ENCODE assay signal across 8 cellular contexts in genomic region chr11:67401495-67402191, GRCh38. TPM values are rescaled to one million over a fixed set of nuclear protein-coding genes. Genes with fewer than 3 reads are reported as not detected.
A peak's percentile ranks its signal among the peaks of the same experiment; 100 is the strongest.
DNase-seq lines count a peak whose midpoint lies in the region; ATAC-seq and TF ChIP-seq lines count a peak whose summit lies in the region.

Gene PPP1CA (minus strand): TSS chr11:67401858. CDS start chr11:67401782, 76 bp downstream.

- peak within 1 kb of the TSS; percentile 93 for H3K9ac ChIP-seq in mucosa of stomach (ENCODE audit: low read length)

- peaks cover 16% of the 10 kb centered on the region for H3K4me1 ChIP-seq in mucosa of stomach (ENCODE audit: control insufficient read depth, insufficient read depth, low read length)

- peak within 1 kb of the TSS; percentile 79 for H3K4me3 ChIP-seq in Jurkat, Clone E6-1 (ENCODE audit: low read length)
- H3K4me3 ChIP-seq in mucosa of stomach (ENCODE audit: low read length), result peak within 1 kb of the TSS; percentile 82

- H3K36me3 ChIP-seq in mucosa of stomach (ENCODE audit: control insufficient read depth, insufficient read depth, low read length), result peaks cover 11% of the 10 kb centered on the region

- H3K9me3 ChIP-seq in mucosa of stomach (ENCODE audit: control insufficient read depth, low read length), result no peaks in the 10 kb centered on the region

- TF ChIP-seq POLR2A in erythroblast (IDR thresholded peaks at IDR 0.05; ENCODE audit: low read length), result peak; percentile 53

- peak; percentile 48 for ATAC-seq in GM21528 (IDR thresholded peaks at IDR 0.05; ENCODE audit: low FRiP score, unreplicated experiment)

- DNase-seq in DMS114 treated with DMSO at 0.1 percent for 48 hours (lab: John Stamatoyannopoulos, UW; ENCODE audit: unreplicated experiment) (peak; percentile 73), erythroblast (lab: John Stamatoyannopoulos, UW) (peak; percentile 93 to 97)
- DNase-seq in Jurkat, Clone E6-1 (ENCODE audit: low read depth, low spot score), result peak; percentile 93
- peak; percentile 96 for DNase-seq in activated T-cell treated with anti-CD3 and anti-CD28 coated beads, Interleukin-2, amount 50 U/mL, for 1 hour
- DNase-seq in stimulated activated CD8-positive, alpha-beta memory T cell treated with anti-CD3 and anti-CD28 coated beads, Interleukin-4, amount 100 ng/mL, for 48 hours, result peak; percentile 92

- H3K27me3 ChIP-seq in mucosa of stomach (ENCODE audit: control insufficient read depth, insufficient read depth, low read length), result peaks cover 3% of the 10 kb centered on the region

TF ChIP-seq in PFSK-1, 5 proteins besides CTCF, POLR2A, EP300 and RAD21:
- TF ChIP-seq REST (IDR thresholded peaks at IDR 0.05; ENCODE audit: insufficient read depth in 1 of 2, low read depth in 2 of 2, low read length in 2 of 2) (no peak), TAF1 (IDR thresholded peaks at IDR 0.05; ENCODE audit: borderline replicate concordance, insufficient read depth, low read length) (peak; percentile 32; the same call in 1 of the 2 replicates), SIN3A (IDR thresholded peaks at IDR 0.05; ENCODE audit: borderline replicate concordance, insufficient read depth, low read length) (0 out of 2 replicates have a peak, but pooled peaks have one; percentile 54), POLR2AphosphoS5 (IDR thresholded peaks at IDR 0.05; ENCODE audit: low read depth, low read length) (peak; percentile 70), FOXP2 (optimal IDR thresholded peaks at IDR 0.05; ENCODE audit: borderline replicate concordance, extremely low read depth, extremely low read length, insufficient read depth) (peak; percentile 26)

RNA-seq across cellular contexts. Expression of gene PPP1CA, which starts in this region (rescaled TPM):
- polyA plus RNA-seq in Jurkat, Clone E6-1 (2012; ENCODE audit: insufficient read depth, insufficient read length), result 286 TPM
- 264 TPM for polyA plus RNA-seq in PFSK-1 (2012; ENCODE audit: insufficient read length, low read depth)

Comparison
In these comparisons a context has a peak if more than half of its experiments do, and no peak if none do; other contexts are left out.
1. Peak in every context shown above with its lines: DNase-seq, ATAC-seq and H3K4me3 ChIP-seq.